In the genomic region with DNA sequence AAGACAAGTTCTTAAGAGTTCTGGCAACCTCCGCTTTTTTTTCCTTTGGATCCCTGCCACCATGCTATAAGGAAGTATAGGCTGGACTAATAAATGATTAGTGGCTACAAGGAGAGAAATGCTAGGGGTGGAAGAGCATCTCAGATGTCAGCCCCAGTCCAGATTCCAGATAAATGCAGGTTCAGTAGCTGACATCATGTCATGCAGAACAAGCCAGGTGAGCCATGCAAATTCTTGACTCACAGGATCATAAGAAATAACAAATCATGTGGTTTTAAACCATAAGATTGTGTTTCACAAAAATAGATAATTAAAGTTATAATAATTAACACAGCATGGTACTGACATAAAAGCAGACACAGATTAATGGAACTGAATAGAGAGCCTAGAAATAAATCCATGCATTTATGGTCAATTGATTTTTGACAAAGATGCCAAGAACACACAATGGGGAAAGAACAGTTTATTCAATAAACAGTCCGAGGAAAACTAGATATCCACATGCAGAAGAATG, we compare ENCODE assay signal across 18 cellular contexts.
"Had no signal": no experiment of that assay in that cellular context is flagged by ENCODE, and none has a peak within 500 bp of the region (broad histone marks: within the 10 kb centered on the region; RNA-seq: fewer than 3 reads in every experiment).

No MANE protein-coding gene starts in this region.

- H3K27ac ChIP-seq: coronary artery, epithelial cell of prostate, gastroesophageal sphincter, parathyroid adenoma, tibial artery had no signal

- H3K9ac ChIP-seq: parathyroid adenoma had no signal

- H3K9me3 ChIP-seq: gastroesophageal sphincter, tibial artery had no signal

- H3K36me3 ChIP-seq: gastroesophageal sphincter, tibial artery had no signal

- H3K4me3 ChIP-seq: coronary artery, gastroesophageal sphincter, tibial artery had no signal

- DNase-seq: activated CD4-positive, alpha-beta memory T cell treated with anti-CD3 and anti-CD28 coated beads, Interleukin-2, amount 10 ng/mL, durations not matched to agents 7 days and 5 days; activated CD4-positive, alpha-beta T cell treated with anti-CD3 and anti-CD28 coated beads, Interleukin-2, amount 10 ng/mL, durations not matched to agents 24 days and 14 days; activated effector memory CD4-positive, alpha-beta T cell treated with anti-CD3 and anti-CD28 coated beads, Interleukin-2, amount 50 U/mL, for 16 hours; activated naive CD4-positive, alpha-beta T cell treated with anti-CD3 and anti-CD28 coated beads, Interleukin-2, amount 10 ng/mL, durations not matched to agents 7 days and 5 days; activated T-cell treated with anti-CD3 and anti-CD28 coated beads, Interleukin-2, amount 50 U/mL, for 72 hours; cerebellar nuclear complex; head of caudate nucleus; hypothalamus; left ventricle myocardium superior; nucleus accumbens; right cardiac atrium; stimulated activated CD4-positive, alpha-beta T cell treated with anti-CD3 and anti-CD28 coated beads, Interleukin-1b, Interleukin-23, amount 100 ng/mL, for 48 hours; stimulated activated naive CD8-positive, alpha-beta T cell treated with anti-CD3 and anti-CD28 coated beads, Interleukin-15, amount 100 ng/mL, for 72 hours; tibial artery had no signal

- H3K4me1 ChIP-seq: parathyroid adenoma, tibial artery had no signal

- H3K27me3 ChIP-seq: gastroesophageal sphincter, tibial artery had no signal

- H2AFZ ChIP-seq: parathyroid adenoma had no signal
